Comparison of ENCODE assay signal across 1 cellular context in genomic region chrX:1294301-1295067, GRCh38.
TF ChIP-seq lines count a peak whose summit lies in the region.

No MANE protein-coding gene starts in this region.

TF ChIP-seq in HepG2, 621 proteins besides CTCF, POLR2A, EP300 and RAD21:
- no peak for TF ChIP-seq ZNF562 (CRISPR knock-in tag; IDR thresholded peaks at IDR 0.05; ENCODE audit: borderline replicate concordance)
- no peak for TF ChIP-seq NR2F2 (IDR thresholded peaks at IDR 0.05; ENCODE audit: borderline replicate concordance, low read depth)
- no peak for TF ChIP-seq NPAS2 (CRISPR knock-in tag; IDR thresholded peaks at IDR 0.05; ENCODE audit: borderline replicate concordance)
- no peak for TF ChIP-seq ZNF768 (CRISPR knock-in tag; IDR thresholded peaks at IDR 0.05)
- TF ChIP-seq KAT7 (CRISPR knock-in tag; IDR thresholded peaks at IDR 0.05; ENCODE audit: borderline replicate concordance), result no peak
- TF ChIP-seq RFXANK (CRISPR knock-in tag; IDR thresholded peaks at IDR 0.05), result no peak
- no peak for TF ChIP-seq TRIM24 (CRISPR knock-in tag; IDR thresholded peaks at IDR 0.05)
- no peak for TF ChIP-seq NFYC (CRISPR knock-in tag; IDR thresholded peaks at IDR 0.05)
- no peak for TF ChIP-seq MED13 (CRISPR knock-in tag; IDR thresholded peaks at IDR 0.05)
- TF ChIP-seq ZMYM2 (CRISPR knock-in tag; IDR thresholded peaks at IDR 0.05), result no peak
- no peak for TF ChIP-seq TRIM22 (IDR thresholded peaks at IDR 0.05)
- TF ChIP-seq, protein P1, sequence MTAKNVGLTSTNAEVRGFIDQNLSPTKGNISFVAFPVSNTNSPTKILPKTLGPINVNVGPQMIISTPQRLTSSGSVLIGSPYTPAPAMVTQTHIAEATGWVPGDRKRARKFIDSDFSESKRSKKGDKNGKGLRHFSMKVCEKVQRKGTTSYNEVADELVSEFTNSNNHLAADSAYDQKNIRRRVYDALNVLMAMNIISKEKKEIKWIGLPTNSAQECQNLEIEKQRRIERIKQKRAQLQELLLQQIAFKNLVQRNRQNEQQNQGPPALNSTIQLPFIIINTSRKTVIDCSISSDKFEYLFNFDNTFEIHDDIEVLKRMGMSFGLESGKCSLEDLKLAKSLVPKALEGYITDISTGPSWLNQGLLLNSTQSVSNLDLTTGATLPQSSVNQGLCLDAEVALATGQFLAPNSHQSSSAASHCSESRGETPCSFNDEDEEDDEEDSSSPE (CRISPR knock-in tag; IDR thresholded peaks at IDR 0.05), result no peak
- TF ChIP-seq SMAD9 (CRISPR knock-in tag; IDR thresholded peaks at IDR 0.05), result no peak
- no peak for TF ChIP-seq ZBTB20 (CRISPR knock-in tag; IDR thresholded peaks at IDR 0.05; ENCODE audit: borderline replicate concordance, low read depth)
- TF ChIP-seq ZNF10 (CRISPR knock-in tag; IDR thresholded peaks at IDR 0.05; ENCODE audit: borderline replicate concordance, low read depth), result no peak
- TF ChIP-seq SRY (CRISPR knock-in tag; IDR thresholded peaks at IDR 0.05), result no peak
